Comparison of ENCODE assay signal across 16 cellular contexts in the genomic region with DNA sequence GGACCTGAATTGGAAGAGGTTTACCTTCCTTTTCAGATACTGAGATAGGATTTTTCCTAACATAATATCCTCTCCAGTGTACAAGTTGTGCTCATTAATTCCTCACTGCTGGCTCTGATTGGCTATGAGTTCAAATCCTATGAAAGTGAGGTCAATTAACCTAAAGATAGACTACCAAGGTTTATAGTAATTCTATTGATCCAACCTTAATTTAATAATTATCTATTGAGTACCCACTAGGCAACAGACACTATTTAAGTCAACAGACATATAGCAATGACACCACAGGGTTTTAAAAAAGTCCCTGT.
DNase-seq lines count a peak whose midpoint lies in the region; ATAC-seq and TF ChIP-seq lines count a peak whose summit lies in the region.
"Had no signal": no experiment of that assay in that cellular context is flagged by ENCODE, and none has a peak within 500 bp of the region (broad histone marks: within the 10 kb centered on the region; RNA-seq: fewer than 3 reads in every experiment).

No MANE protein-coding gene starts in this region.

- peak overlapping the region; percentile 22 for H3K4me2 ChIP-seq in PC-3 (ENCODE audit: low read length)
- H3K4me2 ChIP-seq: neural progenitor cell had no signal

- no peaks in the 10 kb centered on the region for H3K9me3 Mint-ChIP-seq in HFFc6
- no peaks in the 10 kb centered on the region for H3K9me3 Mint-ChIP-seq in activated naive CD4-positive, alpha-beta T cell treated with anti-CD3 and anti-CD28 coated beads for 36 hours
- H3K9me3 Mint-ChIP-seq: activated naive CD4-positive, alpha-beta T cell treated with anti-CD3 and anti-CD28 coated beads, Interleukin-2, amount 10 ng/mL, durations not matched to agents 7 days and 5 days; T-cell had no signal

- H3K9me3 ChIP-seq in PC-3 (ENCODE audit: low read length) (no peaks in the 10 kb centered on the region), esophagus squamous epithelium (no peaks in the 10 kb centered on the region)
- H3K9me3 ChIP-seq: left ventricle myocardium inferior, spleen, vagina had no signal

- no peak overlapping the region for H3K9ac ChIP-seq in PC-3 (ENCODE audit: low read length)
- H3K9ac ChIP-seq: neural progenitor cell had no signal

- H3K36me3 Mint-ChIP-seq in HFFc6 (ENCODE audit: low read depth) = no peaks in the 10 kb centered on the region; the same call in 1 of the 2 replicates
- H3K36me3 Mint-ChIP-seq in activated naive CD4-positive, alpha-beta T cell treated with anti-CD3 and anti-CD28 coated beads for 36 hours (ENCODE audit: low read depth) = no peaks in the 10 kb centered on the region
- H3K36me3 Mint-ChIP-seq: activated naive CD4-positive, alpha-beta T cell treated with anti-CD3 and anti-CD28 coated beads, Interleukin-2, amount 10 ng/mL, durations not matched to agents 7 days and 5 days; neural progenitor cell; T-cell had no signal

- H3K9me2 ChIP-seq in PC-3 (replicated peaks; ENCODE audit: low read length) = no peaks in the 10 kb centered on the region

- ATAC-seq in PC-3 = no peak
- no peak for ATAC-seq in GM18858 (IDR thresholded peaks at IDR 0.05; ENCODE audit: unreplicated experiment)

- BruUV-seq in PC-3 (replicated peaks; lab: Mats Ljungman, UMichigan) = no TSS peak

- POLR2A ChIA-PET in PC-3 (lab: Charles Lee; ENCODE audit: unreplicated experiment) = interaction anchor here (0.5 to 0.6 kb wide), 2 partner anchors 63 to 1429 kb away, joined by 3 read pairs; no protein-coding TSS in a partner anchor

- H3K27me3 ChIP-seq in PC-3 (ENCODE audit: low read length) = no peaks in the 10 kb centered on the region
- no peaks in the 10 kb centered on the region for H3K27me3 ChIP-seq in esophagus squamous epithelium
- H3K27me3 ChIP-seq: neural progenitor cell, spleen, vagina had no signal

- H3K4me3 Mint-ChIP-seq in HFFc6 = peak overlapping the region; percentile 65; the same call in 1 of the 2 replicates
- H3K4me3 Mint-ChIP-seq in activated naive CD4-positive, alpha-beta T cell treated with anti-CD3 and anti-CD28 coated beads for 36 hours = no peak overlapping the region
- H3K4me3 Mint-ChIP-seq: activated naive CD4-positive, alpha-beta T cell treated with anti-CD3 and anti-CD28 coated beads, Interleukin-2, amount 10 ng/mL, durations not matched to agents 7 days and 5 days; neural progenitor cell; T-cell had no signal

- no peaks in the 10 kb centered on the region for H4K20me1 ChIP-seq in PC-3 (ENCODE audit: low read length)

- H3K4me1 ChIP-seq in PC-3 (ENCODE audit: insufficient read depth, low read length) = 0 out of 2 replicates have a peak, but pooled peaks cover 4% of the 10 kb centered on the region
- peaks cover 0 to 21% (median 10%) of the 10 kb centered on the region in 3 donors for H3K4me1 ChIP-seq in esophagus squamous epithelium
- H3K4me1 ChIP-seq: left ventricle myocardium inferior, neural progenitor cell, vagina had no signal

- no peak overlapping the region for H3K27ac ChIP-seq in C4-2B
- H3K27ac ChIP-seq in PC-3 (ENCODE audit: low read length) = no peak overlapping the region
- H3K27ac ChIP-seq in esophagus squamous epithelium = peak overlapping the region in 3 of 4 donors; percentile 12 to 34 (median 25)
- H3K27ac ChIP-seq: left ventricle myocardium inferior, neural progenitor cell, vagina had no signal

- no peaks in the 10 kb centered on the region for H3F3A ChIP-seq in PC-3 (ENCODE audit: low read length, unreplicated experiment)

- peak; percentile 52 for TF ChIP-seq CTCF in C4-2B (conservative IDR thresholded peaks at IDR 0.05)
- peak; percentile 26 for TF ChIP-seq CTCF in HFFc6 (IDR thresholded peaks at IDR 0.05)
- TF ChIP-seq CTCF in PC-3 (conservative IDR thresholded peaks at IDR 0.05; ENCODE audit: low read depth, low read length) = no peak
- no peak for TF ChIP-seq CTCF in esophagus squamous epithelium (IDR thresholded peaks at IDR 0.05)

- H3K4me3 ChIP-seq in PC-3 (ENCODE audit: low read length) (no peak overlapping the region), esophagus squamous epithelium (no peak overlapping the region)
- H3K4me3 ChIP-seq: left ventricle myocardium inferior, neural progenitor cell, spleen, vagina had no signal

- no peak overlapping the region for H2AFZ ChIP-seq in PC-3 (ENCODE audit: low read length)

- no peak overlapping the region for H3K27ac Mint-ChIP-seq in HFFc6
- H3K27ac Mint-ChIP-seq in activated naive CD4-positive, alpha-beta T cell treated with anti-CD3 and anti-CD28 coated beads for 36 hours = no peak overlapping the region
- H3K27ac Mint-ChIP-seq: activated naive CD4-positive, alpha-beta T cell treated with anti-CD3 and anti-CD28 coated beads, Interleukin-2, amount 10 ng/mL, durations not matched to agents 7 days and 5 days; neural progenitor cell; T-cell had no signal

- H3K27me3 Mint-ChIP-seq in HFFc6 (ENCODE audit: insufficient read depth) = peaks cover 5% of the 10 kb centered on the region; the same call in 1 of the 2 replicates
- peaks cover 9% of the 10 kb centered on the region for H3K27me3 Mint-ChIP-seq in activated naive CD4-positive, alpha-beta T cell treated with anti-CD3 and anti-CD28 coated beads for 36 hours (ENCODE audit: low read depth)

- CTCF ChIA-PET in PC-3 (lab: Charles Lee) = interaction anchor here (0.6 kb wide), 1 partner anchor 17 kb away, joined by 3 read pairs; no protein-coding TSS in a partner anchor
- CTCF ChIA-PET in activated naive CD4-positive, alpha-beta T cell treated with anti-CD3 and anti-CD28 coated beads for 36 hours (lab: Charles Lee) = interaction anchor here (1.0 to 3.2 kb wide), 7 partner anchors 9 to 220 kb away, joined by 3 to 12 read pairs (median 6); no protein-coding TSS in a partner anchor

- TF ChIP-seq POLR2A in esophagus squamous epithelium (IDR thresholded peaks at IDR 0.05) = no peak

- H3K36me3 ChIP-seq in PC-3 (ENCODE audit: low read depth, low read length) = no peaks in the 10 kb centered on the region
- no peaks in the 10 kb centered on the region for H3K36me3 ChIP-seq in esophagus squamous epithelium
- H3K36me3 ChIP-seq: left ventricle myocardium inferior, neural progenitor cell, spleen, vagina had no signal

- intact Hi-C loops in PC-3 (cut with micrococcal nuclease) (no loop called here), esophagus squamous epithelium (cut with DNase I) (no loop called here)
- intact Hi-C loops in activated naive CD4-positive, alpha-beta T cell treated with anti-CD3 and anti-CD28 coated beads for 36 hours (cut with micrococcal nuclease) = loop anchor here (1.0 kb wide), 3 partner anchors 188 to 403 kb away; no protein-coding TSS in a partner anchor

- H3K79me2 ChIP-seq in PC-3 (ENCODE audit: low read length) = no peaks in the 10 kb centered on the region

- H3K4me1 Mint-ChIP-seq in HFFc6 (ENCODE audit: low read depth) = peaks cover 10% of the 10 kb centered on the region
- H3K4me1 Mint-ChIP-seq in activated naive CD4-positive, alpha-beta T cell treated with anti-CD3 and anti-CD28 coated beads for 36 hours (ENCODE audit: low read depth) = peaks cover 3% of the 10 kb centered on the region
- H3K4me1 Mint-ChIP-seq: activated naive CD4-positive, alpha-beta T cell treated with anti-CD3 and anti-CD28 coated beads, Interleukin-2, amount 10 ng/mL, durations not matched to agents 7 days and 5 days; neural progenitor cell had no signal

- DNase-seq in HFFc6 (no peak), PC-3 (no peak), esophagus squamous epithelium (lab: John Stamatoyannopoulos, UW) (no peak), cerebellar cortex (ENCODE audit: low spot score) (no peak), Kasumi-1 (lab: John Stamatoyannopoulos, UW) (no peak)
- no peak for DNase-seq in activated naive CD4-positive, alpha-beta T cell treated with anti-CD3 and anti-CD28 coated beads for 36 hours
- DNase-seq: left ventricle myocardium inferior, NCI-H1930, Right ventricle myocardium superior had no signal

Comparison
In these comparisons a context has a peak if more than half of its experiments do, and no peak if none do; other contexts are left out.
1. H3K27ac ChIP-seq: peak in esophagus squamous epithelium (3 of 4); none in C4-2B (single experiment) and PC-3 (single experiment).
2. CTCF ChIP-seq: peak in C4-2B (single experiment) and HFFc6 (single experiment); none in PC-3 (single experiment) and esophagus squamous epithelium (0 of 6).